1 cellular context compared by ENCODE assay signal in the genomic region with DNA sequence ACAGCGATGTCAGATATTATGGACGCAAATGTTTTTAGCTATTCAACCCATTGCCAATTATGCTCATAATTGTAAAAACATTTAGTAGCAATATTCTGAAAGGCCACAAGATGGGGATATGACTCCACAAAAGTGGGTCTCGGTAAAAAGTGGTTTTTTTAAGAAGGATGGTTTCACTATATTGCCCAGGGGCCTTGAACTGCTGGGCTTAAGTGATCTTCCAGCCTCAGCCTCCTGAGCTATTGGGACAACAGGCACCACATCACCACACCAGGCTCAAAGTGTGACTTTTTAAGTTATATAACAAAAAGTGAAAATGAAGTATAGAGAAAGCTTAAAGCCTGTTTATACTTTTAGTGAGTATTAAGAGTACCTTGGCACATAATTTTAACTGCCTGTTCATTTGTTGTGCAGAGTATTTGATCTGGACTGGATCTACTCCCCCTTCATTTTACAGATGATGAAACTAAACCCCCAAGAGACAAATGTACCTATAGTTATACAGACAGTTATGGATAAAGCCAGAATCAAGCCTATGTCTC.
TF ChIP-seq lines count a peak whose summit lies in the region.

No MANE protein-coding gene starts in this region.

TF ChIP-seq in IMR-90, 13 proteins besides CTCF, POLR2A, EP300 and RAD21:
- TF ChIP-seq MAFK (IDR thresholded peaks at IDR 0.05; ENCODE audit: low read depth, low read length) (no peak), RCOR1 (IDR thresholded peaks at IDR 0.05; ENCODE audit: insufficient replicate concordance, low read length) (no peak), SMC3 (IDR thresholded peaks at IDR 0.05; ENCODE audit: low read depth, low read length) (peak; percentile 69)
